Comparison of ENCODE assay signal across 25 cellular contexts in genomic region chr19:29054886-29055675, GRCh38.
DNase-seq lines count a peak whose midpoint lies in the region; ATAC-seq, FAIRE-seq and TF ChIP-seq lines count a peak whose summit lies in the region.
"Had no signal": no experiment of that assay in that cellular context is flagged by ENCODE, and none has a peak within 500 bp of the region (broad histone marks: within the 10 kb centered on the region; RNA-seq: fewer than 3 reads in every experiment).

No MANE protein-coding gene starts in this region.

- peak overlapping the region; percentile 39 for H2AFZ ChIP-seq in IMR-90 (replicated peaks; ENCODE audit: low read length, poor library complexity)

- H3K27ac Mint-ChIP-seq in endodermal cell, result no peak overlapping the region
- H3K27ac Mint-ChIP-seq: CD4-positive, CD25-positive, alpha-beta regulatory T cell had no signal

- no peak overlapping the region for H3K14ac ChIP-seq in IMR-90 (replicated peaks; ENCODE audit: low read depth, low read length)

- H4K91ac ChIP-seq in IMR-90 (ENCODE audit: insufficient read depth, low read depth, low read length), result no peak overlapping the region

- DNase-seq in A549 (ENCODE audit: low read depth in 1 of 2, low spot score in 1 of 2) (no peak), IMR-90 (no peak), endodermal cell (peak; percentile 36), mesendoderm (no peak), A172 (ENCODE audit: low spot score) (no peak)
- no peak for DNase-seq in stimulated activated CD4-positive, alpha-beta T cell treated with anti-CD3 and anti-CD28 coated beads, Interleukin-15, amount 100 ng/mL, for 24 hours
- DNase-seq: 8988T; BE2C; Caco-2; CD4-positive, CD25-positive, alpha-beta regulatory T cell; DMS53; GOT3; Karpas-422; MM.1S; NCI-H1092; NCI-H1436 treated with DMSO at 0.1 percent for 48 hours; NCI-H2029 treated with DMSO at 0.1 percent for 48 hours; NCI-H2171; NCI-H446 treated with DMSO at 0.1 percent for 48 hours; NK-92 treated with Interleukin-12 subunit alpha and Interleukin-12 subunit beta, amount 100 ng/mL, for 24 hours; Peyer's patch; Right ventricle myocardium superior had no signal

- H3K9me1 ChIP-seq in IMR-90 (ENCODE audit: insufficient read depth, low read length), result no peaks in the 10 kb centered on the region

- H2AK5ac ChIP-seq in IMR-90 (ENCODE audit: low read depth, low read length), result no peak overlapping the region
- H2AK5ac ChIP-seq in mesendoderm (ENCODE audit: low read length), result no peak overlapping the region

- POLR2A ChIA-PET in A549 (lab: Yijun Ruan, JAX) (no interaction called here), IMR-90 (lab: Charles Lee; ENCODE audit: unreplicated experiment) (no interaction called here)

- H3K4me1 Mint-ChIP-seq in endodermal cell, result peaks cover 6% of the 10 kb centered on the region
- H3K4me1 Mint-ChIP-seq: CD4-positive, CD25-positive, alpha-beta regulatory T cell had no signal

- H3K27me3 ChIP-seq in IMR-90 (ENCODE audit: control insufficient read depth, insufficient read depth, low read length) (no peaks in the 10 kb centered on the region), endodermal cell (ENCODE audit: control insufficient read depth, insufficient read depth, low read length, poor library complexity, severe bottlenecking) (peaks cover 51% of the 10 kb centered on the region), mesendoderm (ENCODE audit: insufficient read depth, low read length, poor library complexity) (no peaks in the 10 kb centered on the region)
- H3K27me3 ChIP-seq: BE2C, Peyer's patch had no signal

- dilution Hi-C loops in IMR-90 (cut with HindIII; ENCODE audit: low sequenced_read_pairs, unreplicated experiment), result no loop called here

- H3K27me3 Mint-ChIP-seq in endodermal cell (ENCODE audit: insufficient read depth), result peaks cover 42% of the 10 kb centered on the region
- H3K27me3 Mint-ChIP-seq: CD4-positive, CD25-positive, alpha-beta regulatory T cell had no signal

- H3K4me2 ChIP-seq in A549 (no peak overlapping the region), IMR-90 (ENCODE audit: low read depth, low read length) (no peak overlapping the region), mesendoderm (ENCODE audit: low read length) (no peak overlapping the region)

- no peak overlapping the region for H3K4me3 ChIP-seq in A549
- H3K4me3 ChIP-seq in IMR-90 (ENCODE audit: insufficient read depth, low read depth, low read length), result no peak overlapping the region
- H3K4me3 ChIP-seq in endodermal cell (ENCODE audit: low read length), result no peak overlapping the region
- H3K4me3 ChIP-seq in mesendoderm (ENCODE audit: low read length), result no peak overlapping the region
- H3K4me3 ChIP-seq: Peyer's patch had no signal

- H3K27ac ChIP-seq in A549, result no peak overlapping the region
- no peak overlapping the region for H3K27ac ChIP-seq in IMR-90 (ENCODE audit: insufficient read depth, low read length)
- no peak overlapping the region for H3K27ac ChIP-seq in endodermal cell (ENCODE audit: low read depth, low read length)
- no peak overlapping the region for H3K27ac ChIP-seq in mesendoderm (ENCODE audit: low read depth, low read length)
- H3K27ac ChIP-seq: Peyer's patch had no signal

- H3K23ac ChIP-seq in IMR-90 (ENCODE audit: low read depth, low read length), result no peak overlapping the region
- no peak overlapping the region for H3K23ac ChIP-seq in mesendoderm (ENCODE audit: low read length)

- H3K9ac ChIP-seq in IMR-90 (ENCODE audit: low read depth, low read length) (no peak overlapping the region), endodermal cell (ENCODE audit: extremely low read depth, low read length, poor library complexity, severe bottlenecking) (no peak overlapping the region), mesendoderm (ENCODE audit: low read length) (no peak overlapping the region)

- no peaks in the 10 kb centered on the region for H3K4me1 ChIP-seq in A549
- H3K4me1 ChIP-seq in IMR-90 (ENCODE audit: control insufficient read depth, insufficient read depth, low read length), result no peaks in the 10 kb centered on the region
- H3K4me1 ChIP-seq in endodermal cell (ENCODE audit: control insufficient read depth, insufficient read depth, low read length), result no peaks in the 10 kb centered on the region
- H3K4me1 ChIP-seq in mesendoderm (ENCODE audit: control insufficient read depth, low read depth, low read length), result no peaks in the 10 kb centered on the region
- H3K4me1 ChIP-seq: BE2C, Caco-2, Peyer's patch had no signal

- CTCF ChIA-PET in A549 (lab: Yijun Ruan, JAX) (interaction anchor here (1.2 kb wide), 1 partner anchor 12 kb away, joined by 3 read pairs; no protein-coding TSS in a partner anchor), IMR-90 (lab: Yijun Ruan, JAX) (interaction anchor here (0.6 kb wide), 1 partner anchor 522 kb away, joined by 3 read pairs; no protein-coding TSS in a partner anchor)

- peaks cover 17% of the 10 kb centered on the region; the same call in 2 of the 3 replicates for H3K9me3 ChIP-seq in A549
- H3K9me3 ChIP-seq in IMR-90 (ENCODE audit: control insufficient read depth, insufficient read depth, low read length), result peaks cover 2% of the 10 kb centered on the region; the same call in 1 of the 2 replicates
- H3K9me3 ChIP-seq in endodermal cell (ENCODE audit: control insufficient read depth, low read length), result no peaks in the 10 kb centered on the region
- H3K9me3 ChIP-seq: BE2C, Caco-2, Peyer's patch had no signal

- intact Hi-C loops in IMR-90 (cut with micrococcal nuclease), result no loop called here

- H2BK20ac ChIP-seq in IMR-90 (ENCODE audit: low read depth, low read length), result no peak overlapping the region

- H4K8ac ChIP-seq in IMR-90 (ENCODE audit: low read depth in 2 of 2, low read length in 2 of 2) (no peak overlapping the region), mesendoderm (ENCODE audit: low read depth, low read length) (no peak overlapping the region)

- no peaks in the 10 kb centered on the region for H3K36me3 Mint-ChIP-seq in endodermal cell (ENCODE audit: low read depth)
- H3K36me3 Mint-ChIP-seq: CD4-positive, CD25-positive, alpha-beta regulatory T cell had no signal

- TF ChIP-seq EP300 in A549 (IDR thresholded peaks at IDR 0.05), result no peak

- H3K4me3 Mint-ChIP-seq in endodermal cell, result no peak overlapping the region
- H3K4me3 Mint-ChIP-seq: CD4-positive, CD25-positive, alpha-beta regulatory T cell had no signal

- H4K5ac ChIP-seq in IMR-90 (ENCODE audit: low read depth, low read length) (no peak overlapping the region), mesendoderm (ENCODE audit: low read length) (no peak overlapping the region)

- TF ChIP-seq RAD21 in A549 (conservative IDR thresholded peaks at IDR 0.05 in 1 of 2, IDR thresholded peaks at IDR 0.05 in 1 of 2), result no peak
- no peak for TF ChIP-seq RAD21 in IMR-90 (IDR thresholded peaks at IDR 0.05; ENCODE audit: low read length)

- H3K56ac ChIP-seq in IMR-90 (ENCODE audit: extremely low read depth, insufficient read depth, low read length) (no peak overlapping the region), mesendoderm (ENCODE audit: low read length) (peak overlapping the region; percentile 3)

- H2BK15ac ChIP-seq in IMR-90 (ENCODE audit: low read depth, low read length), result no peak overlapping the region
- H2BK15ac ChIP-seq in mesendoderm (replicated peaks; ENCODE audit: low read depth), result no peak overlapping the region

- in situ Hi-C loops in IMR-90 (cut with MboI; ENCODE audit: low sequenced_read_pairs), result no loop called here

- TF ChIP-seq CTCF in A549 (IDR thresholded peaks at IDR 0.05) (no peak), IMR-90 (conservative IDR thresholded peaks at IDR 0.05; ENCODE audit: low read depth, low read length) (no peak), endodermal cell (conservative IDR thresholded peaks at IDR 0.05) (no peak)

- H2BK5ac ChIP-seq in IMR-90 (ENCODE audit: low read depth, low read length, poor library complexity, severe bottlenecking) (no peak overlapping the region), mesendoderm (ENCODE audit: low read length) (no peak overlapping the region)

- no peak overlapping the region for H2AK9ac ChIP-seq in IMR-90 (replicated peaks; ENCODE audit: low read depth, low read length, poor library complexity)

- H3K36me3 ChIP-seq in IMR-90 (ENCODE audit: control insufficient read depth, insufficient read depth, low read length), result no peaks in the 10 kb centered on the region
- H3K36me3 ChIP-seq in endodermal cell (ENCODE audit: control insufficient read depth, insufficient read depth, low read length), result no peaks in the 10 kb centered on the region
- no peaks in the 10 kb centered on the region for H3K36me3 ChIP-seq in mesendoderm (ENCODE audit: control insufficient read depth, insufficient read depth, low read length)
- H3K36me3 ChIP-seq: BE2C, Peyer's patch had no signal

- 14% methylated on average over 10 of the region's 10 CpGs for WGBS in A549 (ENCODE audit: missing lambda C conversion rate)
- 60% methylated on average over 1 of the region's 10 CpGs; no CpG with 5 or more reads in 1 of the 2 experiments for WGBS in IMR-90 (ENCODE audit: extremely low coverage in 2 of 2, insufficient read length in 1 of 2), 2 experiments
- 85 to 90% methylated on average over 7 to 10 of the region's 10 CpGs for WGBS in endodermal cell (ENCODE audit: insufficient coverage in 1 of 2, insufficient read length in 1 of 2), 2 experiments
- WGBS in mesendoderm (ENCODE audit: extremely low coverage, insufficient coverage, low lambda C conversion rate), result no CpG with 5 or more reads among the region's 10 CpGs

- TF ChIP-seq POLR2A in A549 (IDR thresholded peaks at IDR 0.05; ENCODE audit: low read length) (no peak), IMR-90 (IDR thresholded peaks at IDR 0.05; ENCODE audit: low read depth, low read length) (no peak)

- H3K4ac ChIP-seq in IMR-90 (ENCODE audit: low read depth, low read length) (no peak overlapping the region), mesendoderm (ENCODE audit: low read depth, low read length) (no peak overlapping the region)

- no peaks in the 10 kb centered on the region for H3K9me3 Mint-ChIP-seq in endodermal cell

- no peaks in the 10 kb centered on the region for H4K20me1 ChIP-seq in IMR-90 (ENCODE audit: insufficient read depth, low read length)

- ATAC-seq in A549 (peak in 1 of 2 experiments; percentile 42; a peak in 3 of 6 replicates), IMR-90 (ENCODE audit: low read depth) (no peak), HG03159 (IDR thresholded peaks at IDR 0.05; ENCODE audit: unreplicated experiment) (no peak), GM18498 (IDR thresholded peaks at IDR 0.05; ENCODE audit: unreplicated experiment) (no peak)

- no TSS peak for BruUV-seq in IMR-90 (replicated peaks; lab: Mats Ljungman, UMichigan)

- H3K79me1 ChIP-seq in IMR-90 (ENCODE audit: low read depth in 1 of 2, low read length in 2 of 2), result no peaks in the 10 kb centered on the region
- no peaks in the 10 kb centered on the region for H3K79me1 ChIP-seq in mesendoderm (ENCODE audit: low read length)

- H2BK120ac ChIP-seq in IMR-90 (ENCODE audit: low read depth, low read length) (no peak overlapping the region), mesendoderm (ENCODE audit: low read depth, low read length) (no peak overlapping the region)

- H3K79me2 ChIP-seq in mesendoderm (ENCODE audit: control insufficient read depth, insufficient read depth, low read length), result no peaks in the 10 kb centered on the region

- FAIRE-seq in A549 (lab: Jason Lieb, UNC), result no peak
- FAIRE-seq: GM12892 had no signal

- H3K18ac ChIP-seq in IMR-90 (ENCODE audit: low read depth, low read length) (no peak overlapping the region), mesendoderm (ENCODE audit: low read length) (no peak overlapping the region)

TF ChIP-seq in IMR-90, 13 proteins besides CTCF, POLR2A, EP300 and RAD21 (continues in another document):
- TF ChIP-seq SMC3 (IDR thresholded peaks at IDR 0.05; ENCODE audit: low read depth, low read length), result no peak
